ENCODE assay signal across 10 cellular contexts in genomic region chr1:225462714-225463574, GRCh38. TPM values are rescaled to one million over a fixed set of nuclear protein-coding genes. Genes with fewer than 3 reads are reported as not detected.
DNase-seq lines count a peak whose midpoint lies in the region; ATAC-seq and TF ChIP-seq lines count a peak whose summit lies in the region.
"Had no signal": no experiment of that assay in that cellular context is flagged by ENCODE, and none has a peak within 500 bp of the region (broad histone marks: within the 10 kb centered on the region; RNA-seq: fewer than 3 reads in every experiment).

No MANE protein-coding gene starts in this region.

- H3K9me3 Mint-ChIP-seq in WTC11: no peaks in the 10 kb centered on the region
- no peaks in the 10 kb centered on the region for H3K9me3 Mint-ChIP-seq in natural killer cell treated with Interleukin-12 subunit alpha and Interleukin-12 subunit beta and Interleukin-15 and Interleukin-18, amount 100 ng/mL, for 72 hours

- H3K36me3 Mint-ChIP-seq in WTC11: no peaks in the 10 kb centered on the region
- H3K36me3 Mint-ChIP-seq in natural killer cell treated with Interleukin-12 subunit alpha and Interleukin-12 subunit beta and Interleukin-15 and Interleukin-18, amount 100 ng/mL, for 72 hours: no peaks in the 10 kb centered on the region

- DNase-seq in DMS153 (lab: John Stamatoyannopoulos, UW) (peak; percentile 70), NCI-H1417 (lab: John Stamatoyannopoulos, UW) (peak in 2 of 3 experiments; percentile 91 to 96), WTC11 (ENCODE audit: low spot score) (no peak), occipital lobe (lab: John Stamatoyannopoulos, UW) (no peak), A172 (ENCODE audit: low spot score) (no peak), NAMALWA (ENCODE audit: low spot score) (no peak)
- no peak for DNase-seq in natural killer cell treated with Interleukin-12 subunit alpha and Interleukin-12 subunit beta and Interleukin-15 and Interleukin-18, amount 100 ng/mL, for 72 hours (ENCODE audit: low spot score)
- DNase-seq: effector CD8-positive, alpha-beta T cell; stimulated activated naive CD8-positive, alpha-beta T cell treated with anti-CD3 and anti-CD28 coated beads, Interleukin-15, Interleukin-2, amounts not matched to agents 100 U/mL and 50 U/mL, for 24 hours had no signal

- H3K27ac Mint-ChIP-seq in WTC11: no peak overlapping the region
- peak overlapping the region; percentile 69 to 100 for H3K27ac Mint-ChIP-seq in natural killer cell treated with Interleukin-12 subunit alpha and Interleukin-12 subunit beta and Interleukin-15 and Interleukin-18, amount 100 ng/mL, for 72 hours

- H3K27me3 Mint-ChIP-seq in WTC11 (ENCODE audit: low read depth): no peaks in the 10 kb centered on the region
- no peaks in the 10 kb centered on the region for H3K27me3 Mint-ChIP-seq in natural killer cell treated with Interleukin-12 subunit alpha and Interleukin-12 subunit beta and Interleukin-15 and Interleukin-18, amount 100 ng/mL, for 72 hours

- peaks cover 48% of the 10 kb centered on the region for H3K4me1 Mint-ChIP-seq in WTC11
- H3K4me1 Mint-ChIP-seq in natural killer cell treated with Interleukin-12 subunit alpha and Interleukin-12 subunit beta and Interleukin-15 and Interleukin-18, amount 100 ng/mL, for 72 hours (ENCODE audit: low read depth in 2 of 2): peaks cover 74 to 81% of the 10 kb centered on the region in 2 donors

- ATAC-seq in WTC11: peak; percentile 29
- no peak for ATAC-seq in natural killer cell treated with Interleukin-12 subunit alpha and Interleukin-12 subunit beta and Interleukin-15 and Interleukin-18, amount 100 ng/mL, for 72 hours
- ATAC-seq: sciatic nerve; stimulated activated naive CD8-positive, alpha-beta T cell treated with anti-CD3 and anti-CD28 coated beads, Interleukin-15, Interleukin-2, amounts not matched to agents 100 U/mL and 50 U/mL, for 24 hours had no signal

- CTCF ChIA-PET in WTC11 (lab: Charles Lee): interaction anchor here (3.2 to 3.3 kb wide), 3 partner anchors 12 to 18 kb away, joined by 14 to 25 read pairs (median 25); no protein-coding TSS in a partner anchor

- POLR2A ChIA-PET in WTC11 (lab: Charles Lee): no interaction called here

- TF ChIP-seq CTCF in WTC11 (IDR thresholded peaks at IDR 0.05): no peak

- no peak overlapping the region for H3K4me3 Mint-ChIP-seq in WTC11
- no peak overlapping the region for H3K4me3 Mint-ChIP-seq in natural killer cell treated with Interleukin-12 subunit alpha and Interleukin-12 subunit beta and Interleukin-15 and Interleukin-18, amount 100 ng/mL, for 72 hours

TF ChIP-seq in WTC11, 78 proteins besides CTCF, POLR2A, EP300 and RAD21:
- no peak for TF ChIP-seq FOXK1 (CRISPR knock-in tag; IDR thresholded peaks at IDR 0.05)
- no peak for TF ChIP-seq SMAD3 (CRISPR knock-in tag; IDR thresholded peaks at IDR 0.05; ENCODE audit: borderline replicate concordance)
- no peak for TF ChIP-seq TCF7 (CRISPR knock-in tag; IDR thresholded peaks at IDR 0.05; ENCODE audit: low read depth)
- no peak for TF ChIP-seq USF1 (CRISPR knock-in tag; IDR thresholded peaks at IDR 0.05)
- no peak for TF ChIP-seq SOX15 (CRISPR knock-in tag; IDR thresholded peaks at IDR 0.05)
- TF ChIP-seq GABPB1 (CRISPR knock-in tag; IDR thresholded peaks at IDR 0.05): no peak
- TF ChIP-seq ATF6 (CRISPR knock-in tag; IDR thresholded peaks at IDR 0.05): no peak
- TF ChIP-seq SMAD4 (CRISPR knock-in tag; IDR thresholded peaks at IDR 0.05): no peak
- no peak for TF ChIP-seq ZNF532 (CRISPR knock-in tag; IDR thresholded peaks at IDR 0.05; ENCODE audit: borderline replicate concordance)
- TF ChIP-seq PRRX2 (CRISPR knock-in tag; IDR thresholded peaks at IDR 0.05): no peak
- no peak for TF ChIP-seq FOXJ3 (CRISPR knock-in tag; IDR thresholded peaks at IDR 0.05; ENCODE audit: borderline replicate concordance)
- no peak for TF ChIP-seq JUN (CRISPR knock-in tag; IDR thresholded peaks at IDR 0.05)
- TF ChIP-seq ERG (CRISPR knock-in tag; IDR thresholded peaks at IDR 0.05): no peak
- no peak for TF ChIP-seq RELA (CRISPR knock-in tag; IDR thresholded peaks at IDR 0.05; ENCODE audit: borderline replicate concordance)
- no peak for TF ChIP-seq ZNF416 (CRISPR knock-in tag; IDR thresholded peaks at IDR 0.05)
- TF ChIP-seq MAX (CRISPR knock-in tag; IDR thresholded peaks at IDR 0.05): no peak

RNA-seq across cellular contexts. Expression of gene LBR, which starts 35.1 kb away (rescaled TPM):
- total RNA-seq in WTC11 (2021) (63.8 to 86.0 TPM (median 66.0 TPM) in 3 replicates), occipital lobe (71.6 TPM)
- 100 to 1,000 TPM; 127 to 173 TPM for total RNA-seq in natural killer cell treated with Interleukin-12 subunit alpha and Interleukin-12 subunit beta and Interleukin-15 and Interleukin-18, amount 100 ng/mL, for 72 hours
- 71.0 and 72.5 TPM in 2 replicates for total RNA-seq in A172 (2014; rRNA removed; shearing (Covaris generic))

Comparison
In these comparisons a context has a peak if more than half of its experiments do, and no peak if none do; other contexts are left out.
1. DNase-seq: peak in DMS153 (single experiment) and NCI-H1417 (2 of 3); none in WTC11 (single experiment), natural killer cell treated with Interleukin-12 subunit alpha and Interleukin-12 subunit beta and Interleukin-15 and Interleukin-18, amount 100 ng/mL, for 72 hours (single experiment), occipital lobe (single experiment), A172 (single experiment) and NAMALWA (single experiment).